ENCODE assay signal across 18 cellular contexts in genomic region chr1:30569384-30569783, GRCh38.
"Had no signal": no experiment of that assay in that cellular context is flagged by ENCODE, and none has a peak within 500 bp of the region (broad histone marks: within the 10 kb centered on the region; RNA-seq: fewer than 3 reads in every experiment).

No MANE protein-coding gene starts in this region.

- ATAC-seq: activated CD8-positive, alpha-beta memory T cell treated with anti-CD3 and anti-CD28 coated beads, Interleukin-2, amount 10 ng/mL, durations not matched to agents 7 days and 5 days; effector memory CD8-positive, alpha-beta T cell; left colon; naive thymus-derived CD4-positive, alpha-beta T cell; stimulated activated naive B cell treated with anti-CD40 and anti-IgM and Interleukin-4, amounts not matched to agents 10 μg/mL and 1 μg/mL and 100 μg/mL, for 72 hours had no signal

- H3K4me3 ChIP-seq: lung, tibial nerve had no signal

- DNase-seq: activated CD4-positive, alpha-beta memory T cell treated with anti-CD3 and anti-CD28 coated beads for 36 hours; activated CD4-positive, alpha-beta T cell treated with anti-CD3 and anti-CD28 coated beads for 1 hour; activated CD8-positive, alpha-beta memory T cell treated with anti-CD3 and anti-CD28 coated beads, Interleukin-2, amount 10 ng/mL, durations not matched to agents 7 days and 5 days; activated naive CD4-positive, alpha-beta T cell treated with anti-CD3 and anti-CD28 coated beads for 36 hours; activated T-cell treated with anti-CD3 and anti-CD28 coated beads, Interleukin-2, amount 50 U/mL, for 1 hour; dermis blood vessel endothelial cell; effector memory CD8-positive, alpha-beta T cell; head of caudate nucleus; left colon; naive thymus-derived CD4-positive, alpha-beta T cell; retina; stimulated activated naive B cell treated with anti-CD40 and anti-IgM and Interleukin-4, amounts not matched to agents 10 μg/mL and 1 μg/mL and 100 μg/mL, for 72 hours had no signal

- FAIRE-seq: astrocyte, frontal cortex had no signal

- H3K9ac ChIP-seq: parathyroid adenoma had no signal

- H3K27ac ChIP-seq: epithelial cell of prostate, parathyroid adenoma, tibial nerve had no signal

- H2AFZ ChIP-seq: parathyroid adenoma had no signal

- H3K4me1 ChIP-seq: parathyroid adenoma, tibial nerve had no signal

- H3K36me3 ChIP-seq: tibial nerve had no signal

- H3K27me3 ChIP-seq: tibial nerve had no signal

- H3K79me2 ChIP-seq: parathyroid adenoma had no signal

- H3K9me3 ChIP-seq: tibial nerve had no signal
